In the genomic region with DNA sequence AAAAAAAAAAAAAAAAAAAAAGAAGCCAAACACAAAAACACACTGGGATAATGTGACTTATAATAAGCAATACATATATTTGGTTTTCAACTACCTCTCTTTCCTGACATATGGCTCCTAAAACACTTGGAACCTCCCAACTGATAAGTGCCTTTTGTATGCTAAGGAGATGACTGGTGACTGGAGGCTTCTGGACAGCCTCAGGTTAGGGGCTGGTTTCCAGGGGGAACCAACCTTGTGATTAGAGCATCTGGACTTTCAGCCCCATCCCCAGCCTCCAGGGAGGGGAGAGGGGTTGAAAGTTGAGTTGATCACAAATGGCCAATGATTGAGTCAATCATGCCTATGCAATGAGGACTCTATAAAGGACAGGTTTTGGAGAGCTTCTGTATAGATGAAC, we compare ENCODE assay signal across 1 cellular context.
TF ChIP-seq lines count a peak whose summit lies in the region.

No MANE protein-coding gene starts in this region.

TF ChIP-seq in GM23338, 12 proteins besides CTCF, POLR2A, EP300 and RAD21:
- no peak for TF ChIP-seq EZH2 (IDR thresholded peaks at IDR 0.05; ENCODE audit: low read depth, unreplicated experiment)
- TF ChIP-seq POLR2AphosphoS5 (IDR thresholded peaks at IDR 0.05; ENCODE audit: low read depth): no peak
- TF ChIP-seq, protein P1, sequence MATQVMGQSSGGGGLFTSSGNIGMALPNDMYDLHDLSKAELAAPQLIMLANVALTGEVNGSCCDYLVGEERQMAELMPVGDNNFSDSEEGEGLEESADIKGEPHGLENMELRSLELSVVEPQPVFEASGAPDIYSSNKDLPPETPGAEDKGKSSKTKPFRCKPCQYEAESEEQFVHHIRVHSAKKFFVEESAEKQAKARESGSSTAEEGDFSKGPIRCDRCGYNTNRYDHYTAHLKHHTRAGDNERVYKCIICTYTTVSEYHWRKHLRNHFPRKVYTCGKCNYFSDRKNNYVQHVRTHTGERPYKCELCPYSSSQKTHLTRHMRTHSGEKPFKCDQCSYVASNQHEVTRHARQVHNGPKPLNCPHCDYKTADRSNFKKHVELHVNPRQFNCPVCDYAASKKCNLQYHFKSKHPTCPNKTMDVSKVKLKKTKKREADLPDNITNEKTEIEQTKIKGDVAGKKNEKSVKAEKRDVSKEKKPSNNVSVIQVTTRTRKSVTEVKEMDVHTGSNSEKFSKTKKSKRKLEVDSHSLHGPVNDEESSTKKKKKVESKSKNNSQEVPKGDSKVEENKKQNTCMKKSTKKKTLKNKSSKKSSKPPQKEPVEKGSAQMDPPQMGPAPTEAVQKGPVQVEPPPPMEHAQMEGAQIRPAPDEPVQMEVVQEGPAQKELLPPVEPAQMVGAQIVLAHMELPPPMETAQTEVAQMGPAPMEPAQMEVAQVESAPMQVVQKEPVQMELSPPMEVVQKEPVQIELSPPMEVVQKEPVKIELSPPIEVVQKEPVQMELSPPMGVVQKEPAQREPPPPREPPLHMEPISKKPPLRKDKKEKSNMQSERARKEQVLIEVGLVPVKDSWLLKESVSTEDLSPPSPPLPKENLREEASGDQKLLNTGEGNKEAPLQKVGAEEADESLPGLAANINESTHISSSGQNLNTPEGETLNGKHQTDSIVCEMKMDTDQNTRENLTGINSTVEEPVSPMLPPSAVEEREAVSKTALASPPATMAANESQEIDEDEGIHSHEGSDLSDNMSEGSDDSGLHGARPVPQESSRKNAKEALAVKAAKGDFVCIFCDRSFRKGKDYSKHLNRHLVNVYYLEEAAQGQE (IDR thresholded peaks at IDR 0.05; ENCODE audit: unreplicated experiment): no peak
- no peak for TF ChIP-seq ZNF331 (CRISPR knock-in tag; IDR thresholded peaks at IDR 0.05; ENCODE audit: low read depth)
- no peak for TF ChIP-seq NANOG (IDR thresholded peaks at IDR 0.05; ENCODE audit: borderline replicate concordance)
- no peak for TF ChIP-seq EZH2phosphoT487 (IDR thresholded peaks at IDR 0.05; ENCODE audit: unreplicated experiment)
- TF ChIP-seq ZNF114 (CRISPR knock-in tag; IDR thresholded peaks at IDR 0.05): no peak
- no peak for TF ChIP-seq CREB1 (CRISPR knock-in tag; IDR thresholded peaks at IDR 0.05; ENCODE audit: low read depth)
- TF ChIP-seq, protein P2, sequence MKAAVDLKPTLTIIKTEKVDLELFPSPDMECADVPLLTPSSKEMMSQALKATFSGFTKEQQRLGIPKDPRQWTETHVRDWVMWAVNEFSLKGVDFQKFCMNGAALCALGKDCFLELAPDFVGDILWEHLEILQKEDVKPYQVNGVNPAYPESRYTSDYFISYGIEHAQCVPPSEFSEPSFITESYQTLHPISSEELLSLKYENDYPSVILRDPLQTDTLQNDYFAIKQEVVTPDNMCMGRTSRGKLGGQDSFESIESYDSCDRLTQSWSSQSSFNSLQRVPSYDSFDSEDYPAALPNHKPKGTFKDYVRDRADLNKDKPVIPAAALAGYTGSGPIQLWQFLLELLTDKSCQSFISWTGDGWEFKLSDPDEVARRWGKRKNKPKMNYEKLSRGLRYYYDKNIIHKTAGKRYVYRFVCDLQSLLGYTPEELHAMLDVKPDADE (IDR thresholded peaks at IDR 0.05): no peak
- TF ChIP-seq, protein P3, sequence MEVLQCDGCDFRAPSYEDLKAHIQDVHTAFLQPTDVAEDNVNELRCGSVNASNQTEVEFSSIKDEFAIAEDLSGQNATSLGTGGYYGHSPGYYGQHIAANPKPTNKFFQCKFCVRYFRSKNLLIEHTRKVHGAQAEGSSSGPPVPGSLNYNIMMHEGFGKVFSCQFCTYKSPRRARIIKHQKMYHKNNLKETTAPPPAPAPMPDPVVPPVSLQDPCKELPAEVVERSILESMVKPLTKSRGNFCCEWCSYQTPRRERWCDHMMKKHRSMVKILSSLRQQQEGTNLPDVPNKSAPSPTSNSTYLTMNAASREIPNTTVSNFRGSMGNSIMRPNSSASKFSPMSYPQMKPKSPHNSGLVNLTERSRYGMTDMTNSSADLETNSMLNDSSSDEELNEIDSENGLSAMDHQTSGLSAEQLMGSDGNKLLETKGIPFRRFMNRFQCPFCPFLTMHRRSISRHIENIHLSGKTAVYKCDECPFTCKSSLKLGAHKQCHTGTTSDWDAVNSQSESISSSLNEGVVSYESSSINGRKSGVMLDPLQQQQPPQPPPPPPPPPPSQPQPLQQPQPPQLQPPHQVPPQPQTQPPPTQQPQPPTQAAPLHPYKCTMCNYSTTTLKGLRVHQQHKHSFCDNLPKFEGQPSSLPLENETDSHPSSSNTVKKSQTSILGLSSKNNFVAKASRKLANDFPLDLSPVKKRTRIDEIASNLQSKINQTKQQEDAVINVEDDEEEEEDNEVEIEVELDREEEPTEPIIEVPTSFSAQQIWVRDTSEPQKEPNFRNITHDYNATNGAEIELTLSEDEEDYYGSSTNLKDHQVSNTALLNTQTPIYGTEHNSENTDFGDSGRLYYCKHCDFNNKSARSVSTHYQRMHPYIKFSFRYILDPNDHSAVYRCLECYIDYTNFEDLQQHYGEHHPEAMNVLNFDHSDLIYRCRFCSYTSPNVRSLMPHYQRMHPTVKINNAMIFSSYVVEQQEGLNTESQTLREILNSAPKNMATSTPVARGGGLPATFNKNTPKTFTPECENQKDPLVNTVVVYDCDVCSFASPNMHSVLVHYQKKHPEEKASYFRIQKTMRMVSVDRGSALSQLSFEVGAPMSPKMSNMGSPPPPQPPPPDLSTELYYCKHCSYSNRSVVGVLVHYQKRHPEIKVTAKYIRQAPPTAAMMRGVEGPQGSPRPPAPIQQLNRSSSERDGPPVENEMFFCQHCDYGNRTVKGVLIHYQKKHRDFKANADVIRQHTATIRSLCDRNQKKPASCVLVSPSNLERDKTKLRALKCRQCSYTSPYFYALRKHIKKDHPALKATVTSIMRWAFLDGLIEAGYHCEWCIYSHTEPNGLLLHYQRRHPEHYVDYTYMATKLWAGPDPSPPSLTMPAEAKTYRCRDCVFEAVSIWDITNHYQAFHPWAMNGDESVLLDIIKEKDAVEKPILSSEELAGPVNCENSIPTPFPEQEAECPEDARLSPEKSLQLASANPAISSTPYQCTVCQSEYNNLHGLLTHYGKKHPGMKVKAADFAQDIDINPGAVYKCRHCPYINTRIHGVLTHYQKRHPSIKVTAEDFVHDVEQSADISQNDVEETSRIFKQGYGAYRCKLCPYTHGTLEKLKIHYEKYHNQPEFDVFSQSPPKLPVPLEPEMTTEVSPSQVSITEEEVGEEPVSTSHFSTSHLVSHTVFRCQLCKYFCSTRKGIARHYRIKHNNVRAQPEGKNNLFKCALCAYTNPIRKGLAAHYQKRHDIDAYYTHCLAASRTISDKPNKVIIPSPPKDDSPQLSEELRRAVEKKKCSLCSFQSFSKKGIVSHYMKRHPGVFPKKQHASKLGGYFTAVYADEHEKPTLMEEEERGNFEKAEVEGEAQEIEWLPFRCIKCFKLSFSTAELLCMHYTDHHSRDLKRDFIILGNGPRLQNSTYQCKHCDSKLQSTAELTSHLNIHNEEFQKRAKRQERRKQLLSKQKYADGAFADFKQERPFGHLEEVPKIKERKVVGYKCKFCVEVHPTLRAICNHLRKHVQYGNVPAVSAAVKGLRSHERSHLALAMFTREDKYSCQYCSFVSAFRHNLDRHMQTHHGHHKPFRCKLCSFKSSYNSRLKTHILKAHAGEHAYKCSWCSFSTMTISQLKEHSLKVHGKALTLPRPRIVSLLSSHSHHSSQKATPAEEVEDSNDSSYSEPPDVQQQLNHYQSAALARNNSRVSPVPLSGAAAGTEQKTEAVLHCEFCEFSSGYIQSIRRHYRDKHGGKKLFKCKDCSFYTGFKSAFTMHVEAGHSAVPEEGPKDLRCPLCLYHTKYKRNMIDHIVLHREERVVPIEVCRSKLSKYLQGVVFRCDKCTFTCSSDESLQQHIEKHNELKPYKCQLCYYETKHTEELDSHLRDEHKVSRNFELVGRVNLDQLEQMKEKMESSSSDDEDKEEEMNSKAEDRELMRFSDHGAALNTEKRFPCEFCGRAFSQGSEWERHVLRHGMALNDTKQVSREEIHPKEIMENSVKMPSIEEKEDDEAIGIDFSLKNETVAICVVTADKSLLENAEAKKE (CRISPR knock-in tag; IDR thresholded peaks at IDR 0.05): no peak
- TF ChIP-seq STAT1 (IDR thresholded peaks at IDR 0.05; ENCODE audit: unreplicated experiment): no peak
- no peak for TF ChIP-seq JUNB (IDR thresholded peaks at IDR 0.05; ENCODE audit: unreplicated experiment)
